In genomic region chr1:155938220-155938627, GRCh38 we compare ENCODE assay signal across 8 cellular contexts. TPM values are rescaled to one million over a fixed set of nuclear protein-coding genes. Genes with fewer than 3 reads are reported as not detected.
DNase-seq lines count a peak whose midpoint lies in the region; ATAC-seq and TF ChIP-seq lines count a peak whose summit lies in the region.

No MANE protein-coding gene starts in this region.

- WGBS in mammary epithelial cell (ENCODE audit: low coverage, missing lambda C conversion rate) = 0% methylated on average over 1 of the region's 1 CpG
- WGBS in transverse colon (ENCODE audit: low coverage in 1 of 2), 2 donors = 0% methylated on average over 1 of the region's 1 CpG

- peak; percentile 96 for TF ChIP-seq RAD21 in Ishikawa (IDR thresholded peaks at IDR 0.05; ENCODE audit: low read depth)

- CTCF ChIA-PET in mammary epithelial cell (lab: Charles Lee; ENCODE audit: low non-redundant PET) = interaction anchor here (0.5 to 1.0 kb wide), 6 partner anchors 16 to 136 kb away, joined by 3 to 8 read pairs (median 4); partner anchors contain the start of gene ARHGEF2

- H3K9ac ChIP-seq in OCI-LY3 (ENCODE audit: low read length) (no peak overlapping the region), mammary epithelial cell (ENCODE audit: insufficient read depth, low read length) (no peak overlapping the region)

- H3K4me1 ChIP-seq in OCI-LY3 (ENCODE audit: low read length) = peaks cover 43% of the 10 kb centered on the region
- peaks cover 42% of the 10 kb centered on the region for H3K4me1 ChIP-seq in mammary epithelial cell (ENCODE audit: insufficient read depth, low read length)
- H3K4me1 ChIP-seq in transverse colon = peaks cover 16 to 60% (median 41%) of the 10 kb centered on the region in 4 donors

- intact Hi-C loops in mammary epithelial cell (cut with micrococcal nuclease) = loop anchor here (1.0 to 10.0 kb wide), 4 partner anchors 51 to 277 kb away; partner anchors contain the start of gene PMF1
- intact Hi-C loops in transverse colon (cut with DNase I; ENCODE audit: low total_unique reads) = loop anchor here (5.0 kb wide), 1 partner anchor 49 kb away; no protein-coding TSS in a partner anchor

- H3K36me3 ChIP-seq in OCI-LY3 (replicated peaks; ENCODE audit: low read depth, low read length) (peaks cover 6% of the 10 kb centered on the region), mammary epithelial cell (ENCODE audit: insufficient read depth, low read length) (no peaks in the 10 kb centered on the region), transverse colon (no peaks in the 10 kb centered on the region)

- H3K9me3 ChIP-seq in OCI-LY3 (ENCODE audit: insufficient read depth, low read length) = no peaks in the 10 kb centered on the region
- H3K9me3 ChIP-seq in mammary epithelial cell (replicated peaks; ENCODE audit: insufficient read depth, low read length) = no peaks in the 10 kb centered on the region
- no peaks in the 10 kb centered on the region for H3K9me3 ChIP-seq in transverse colon

- no peaks in the 10 kb centered on the region; the same call in 1 of the 2 replicates for H4K20me1 ChIP-seq in OCI-LY3 (ENCODE audit: insufficient read depth, low read length)
- H4K20me1 ChIP-seq in mammary epithelial cell (ENCODE audit: insufficient read depth, low read length) = no peaks in the 10 kb centered on the region

- H3K27me3 ChIP-seq in OCI-LY3 (ENCODE audit: low read depth, low read length) (no peaks in the 10 kb centered on the region), mammary epithelial cell (ENCODE audit: insufficient read depth, low read length) (no peaks in the 10 kb centered on the region), transverse colon (no peaks in the 10 kb centered on the region)

- H3K4me3 ChIP-seq in OCI-LY3 (ENCODE audit: low read length) (no peak overlapping the region), mammary epithelial cell (replicated peaks in 1 of 3; ENCODE audit: insufficient read depth in 1 of 3, low read depth in 2 of 3, low read length in 3 of 3) (no peak overlapping the region), transverse colon (no peak overlapping the region)

- DNase-seq in NCI-H1417 (lab: John Stamatoyannopoulos, UW) = peak; percentile 52 to 84 (median 73)
- DNase-seq in NCI-H1417 treated with DMSO at 0.1 percent for 48 hours (lab: John Stamatoyannopoulos, UW) = no peak
- peak; percentile 67 for DNase-seq in mammary epithelial cell
- DNase-seq in kidney tubule cell (ENCODE audit: low spot score) = peak; percentile 69
- no peak for DNase-seq in transverse colon

- no peak for TF ChIP-seq EP300 in Ishikawa (IDR thresholded peaks at IDR 0.05; ENCODE audit: borderline replicate concordance)
- TF ChIP-seq EP300 in transverse colon (IDR thresholded peaks at IDR 0.05; ENCODE audit: low read depth) = no peak

- H3K27ac ChIP-seq in OCI-LY3 (ENCODE audit: low read length) (no peak overlapping the region; the same call in 1 of the 2 replicates), mammary epithelial cell (ENCODE audit: insufficient read depth, low read depth, low read length) (no peak overlapping the region), transverse colon (peak overlapping the region in 3 of 4 donors; percentile 9 to 34 (median 24))

- dilution Hi-C loops in mammary epithelial cell (cut with HindIII; ENCODE audit: low sequenced_read_pairs) = no loop called here

- TF ChIP-seq POLR2A in transverse colon (IDR thresholded peaks at IDR 0.05) = no peak

- TF ChIP-seq CTCF in OCI-LY3 (IDR thresholded peaks at IDR 0.05; ENCODE audit: low read depth, low read length) (peak; percentile 97), mammary epithelial cell (conservative IDR thresholded peaks at IDR 0.05 in 1 of 2, IDR thresholded peaks at IDR 0.05 in 1 of 2; ENCODE audit: extremely low read depth in 1 of 2, insufficient read depth in 1 of 2, low read depth in 1 of 2, low read length in 2 of 2) (peak; percentile 78 to 84), transverse colon (IDR thresholded peaks at IDR 0.05) (peak; percentile 39 to 72 (median 51))

- no peak for ATAC-seq in HG02870 (IDR thresholded peaks at IDR 0.05; ENCODE audit: unreplicated experiment)

- no peak overlapping the region for H2AFZ ChIP-seq in OCI-LY3 (ENCODE audit: low read depth, low read length)
- no peak overlapping the region for H2AFZ ChIP-seq in mammary epithelial cell (ENCODE audit: low read depth, low read length)

- BruUV-seq in mammary epithelial cell (replicated peaks; lab: Mats Ljungman, UMichigan) = no TSS peak

- peaks cover 16% of the 10 kb centered on the region for H3K79me2 ChIP-seq in OCI-LY3 (ENCODE audit: low read length)
- H3K79me2 ChIP-seq in mammary epithelial cell (ENCODE audit: insufficient read depth, low read length) = peaks cover 10% of the 10 kb centered on the region

- H3K4me2 ChIP-seq in OCI-LY3 (ENCODE audit: low read length) (no peak overlapping the region), mammary epithelial cell (ENCODE audit: insufficient read depth, low read depth, low read length) (no peak overlapping the region)

- in situ Hi-C loops in mammary epithelial cell (cut with MboI; ENCODE audit: low sequenced_read_pairs in 2 of 2) (loop anchor here (5.0 to 10.0 kb wide), 2 partner anchors 54 to 117 kb away; partner anchors contain the start of genes LAMTOR2 (in 1 of the 2) and UBQLN4 (in 1 of the 2)), transverse colon (cut with MboI; ENCODE audit: low pct_ligation_motif_present in 1 of 4, low pct_unique_long_range_greater_than_20kb in 1 of 4, low sequenced_read_pairs in 3 of 4) (loop anchor here (5.0 to 10.0 kb wide), 3 partner anchors 44 to 49 kb away; no protein-coding TSS in a partner anchor)

TF ChIP-seq in Ishikawa, 13 proteins besides CTCF, POLR2A, EP300 and RAD21:
- TF ChIP-seq CEBPB (IDR thresholded peaks at IDR 0.05) (no peak), USF1 (IDR thresholded peaks at IDR 0.05) (no peak), TCF12 (IDR thresholded peaks at IDR 0.05; ENCODE audit: low read depth) (no peak), NFIC (IDR thresholded peaks at IDR 0.05) (no peak), YY1 (IDR thresholded peaks at IDR 0.05; ENCODE audit: low read depth) (no peak), TEAD4 (IDR thresholded peaks at IDR 0.05) (no peak), REST (IDR thresholded peaks at IDR 0.05; ENCODE audit: low read depth) (no peak), CREB1 (IDR thresholded peaks at IDR 0.05; ENCODE audit: low read depth) (no peak), FOXM1 (IDR thresholded peaks at IDR 0.05; ENCODE audit: borderline replicate concordance, low read depth) (no peak), EGR1 (IDR thresholded peaks at IDR 0.05) (no peak), MAX (IDR thresholded peaks at IDR 0.05) (no peak), ZBTB7A (IDR thresholded peaks at IDR 0.05; ENCODE audit: low read depth) (no peak)

RNA-seq across cellular contexts. Expression of gene RXFP4, which starts 3.2 kb away (rescaled TPM):
- total RNA-seq in mammary epithelial cell (not detected), transverse colon (10 to 100 TPM in 1 of 4 donors, 1 to 10 TPM in 2, under 1 TPM in 1; 0.80 to 11.6 (median 2.5) TPM)
- polyA plus RNA-seq in mammary epithelial cell = 0.07 TPM
- not detected for polyA minus RNA-seq in mammary epithelial cell

RNA-seq across cellular contexts. Expression of gene KHDC4, which starts 4.0 kb away (rescaled TPM):
- total RNA-seq in mammary epithelial cell (10 to 100 TPM; 35.3 to 56.5 TPM), transverse colon (100 to 1,000 TPM in 2 of 4 donors, 10 to 100 TPM in 2; 76.2 to 158 (median 98.7) TPM)
- polyA plus RNA-seq in mammary epithelial cell = 28.9 TPM
- 41.3 TPM for polyA minus RNA-seq in mammary epithelial cell

RNA-seq across cellular contexts. Expression of gene RIT1, which starts 27.1 kb away (rescaled TPM):
- 10 to 100 TPM; 23.5 to 31.3 TPM for total RNA-seq in mammary epithelial cell
- polyA plus RNA-seq in mammary epithelial cell = 22.1 TPM
- 30.6 TPM for polyA minus RNA-seq in mammary epithelial cell
- total RNA-seq in transverse colon = 10 to 100 TPM in 3 of 4 donors, 1 to 10 TPM in 1; 6.4 to 23.7 (median 17.0) TPM

RNA-seq across cellular contexts. Expression of gene ARHGEF2, which starts 40.1 kb away (rescaled TPM):
- total RNA-seq in mammary epithelial cell (100 to 1,000 TPM in 1 of 2 donors, 10 to 100 TPM in 1; 79.4 to 161 TPM), transverse colon (100 to 1,000 TPM; 107 to 244 (median 169) TPM)
- polyA plus RNA-seq in mammary epithelial cell = 69.9 TPM
- polyA minus RNA-seq in mammary epithelial cell = 60.4 TPM

Comparison
In these comparisons a context has a peak if more than half of its experiments do, and no peak if none do; other contexts are left out.
1. DNase-seq: peak in NCI-H1417 (3 of 3), mammary epithelial cell (single experiment) and kidney tubule cell (single experiment); none in NCI-H1417 treated with DMSO at 0.1 percent for 48 hours (single experiment) and transverse colon (single experiment).
2. H3K27ac ChIP-seq: peak in transverse colon (3 of 4); none in OCI-LY3 (single experiment) and mammary epithelial cell (single experiment).
3. Peak in every context shown above with its lines, with median percentiles within 50 percentile points of each other: CTCF ChIP-seq.